In the genomic region with DNA sequence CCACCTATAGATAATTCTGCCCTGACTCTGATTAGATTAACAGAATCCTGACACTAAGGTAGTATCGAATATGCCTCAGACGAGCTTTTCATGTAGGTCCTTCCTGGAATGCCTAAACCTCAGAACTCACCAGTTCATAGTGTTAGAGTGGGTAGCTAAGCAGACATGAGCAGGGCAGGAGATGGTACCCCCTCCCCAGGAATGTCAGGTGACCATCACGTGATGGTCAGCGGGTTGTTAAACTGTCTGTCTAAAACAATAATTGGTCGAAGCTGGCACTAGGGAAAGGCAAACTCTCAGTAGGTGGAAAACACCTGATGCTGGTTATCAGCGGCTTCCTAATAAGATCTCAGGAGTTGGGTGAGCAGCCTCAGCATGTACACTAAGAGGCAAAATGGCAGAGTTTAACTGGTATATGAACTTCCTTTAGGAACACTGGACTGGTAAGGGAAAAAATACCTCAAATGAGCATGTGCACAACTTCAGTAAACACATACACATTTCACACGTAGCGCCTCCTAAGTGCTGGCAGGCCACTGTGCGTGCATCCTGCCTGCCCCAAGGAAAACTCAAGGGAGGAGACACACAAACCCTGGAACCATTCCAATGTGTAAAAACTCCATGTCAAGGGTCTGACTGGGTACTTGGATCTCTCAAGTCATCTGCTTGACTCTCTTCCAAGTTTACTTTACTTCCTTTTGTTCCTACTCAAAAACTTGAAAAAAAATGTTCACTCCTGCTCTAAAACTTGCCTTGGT, we compare ENCODE assay signal across 17 cellular contexts.
"Had no signal": no experiment of that assay in that cellular context is flagged by ENCODE, and none has a peak within 500 bp of the region (broad histone marks: within the 10 kb centered on the region; RNA-seq: fewer than 3 reads in every experiment).

No MANE protein-coding gene starts in this region.

- H3K9me3 ChIP-seq: heart right ventricle, pancreas, sigmoid colon, transverse colon had no signal

- H3K9me3 Mint-ChIP-seq: activated naive CD4-positive, alpha-beta T cell treated with anti-CD3 and anti-CD28 coated beads, Interleukin-2, amount 10 ng/mL, durations not matched to agents 7 days and 5 days; activated T-cell treated with anti-CD3 and anti-CD28 coated beads, Interleukin-2, amount 50 U/mL, for 24 hours had no signal

- H3K27me3 Mint-ChIP-seq: activated CD8-positive, alpha-beta memory T cell treated with anti-CD3 and anti-CD28 coated beads, Interleukin-2, amount 10 ng/mL, durations not matched to agents 7 days and 5 days; activated naive CD4-positive, alpha-beta T cell treated with anti-CD3 and anti-CD28 coated beads, Interleukin-2, amount 10 ng/mL, durations not matched to agents 7 days and 5 days; activated T-cell treated with anti-CD3 and anti-CD28 coated beads, Interleukin-2, amount 50 U/mL, for 24 hours; naive B cell had no signal

- H3K4me1 ChIP-seq: pancreas, transverse colon had no signal

- ATAC-seq: activated CD8-positive, alpha-beta memory T cell treated with anti-CD3 and anti-CD28 coated beads, Interleukin-2, amount 10 ng/mL, durations not matched to agents 7 days and 5 days; heart right ventricle; left colon had no signal

- H3K4me3 ChIP-seq: heart right ventricle, pancreas, sigmoid colon, transverse colon had no signal

- H3K27ac ChIP-seq: pancreas, transverse colon had no signal

- H3K36me3 Mint-ChIP-seq: activated CD8-positive, alpha-beta memory T cell treated with anti-CD3 and anti-CD28 coated beads, Interleukin-2, amount 10 ng/mL, durations not matched to agents 7 days and 5 days; activated naive CD4-positive, alpha-beta T cell treated with anti-CD3 and anti-CD28 coated beads, Interleukin-2, amount 10 ng/mL, durations not matched to agents 7 days and 5 days; naive B cell had no signal

- H3K36me3 ChIP-seq: heart right ventricle, pancreas, sigmoid colon, transverse colon had no signal

- H3K27me3 ChIP-seq: heart right ventricle, pancreas, sigmoid colon, transverse colon had no signal

- DNase-seq: activated CD4-positive, alpha-beta T cell treated with anti-CD3 and anti-CD28 coated beads for 1 hour; activated CD4-positive, alpha-beta T cell treated with anti-CD3 and anti-CD28 coated beads, Interleukin-2, amount 50 U/mL, for 4 hours; activated CD8-positive, alpha-beta memory T cell treated with anti-CD3 and anti-CD28 coated beads, Interleukin-2, amount 10 ng/mL, durations not matched to agents 7 days and 5 days; activated naive CD4-positive, alpha-beta T cell treated with anti-CD3 and anti-CD28 coated beads, Interleukin-2, amount 10 ng/mL, durations not matched to agents 7 days and 5 days; activated T-cell treated with anti-CD3 and anti-CD28 coated beads, Interleukin-2, amount 50 U/mL, for 24 hours; central memory CD4-positive, alpha-beta T cell; cortex of kidney; effector CD8-positive, alpha-beta T cell; heart right ventricle; left colon; naive B cell; pancreas; sigmoid colon; stimulated activated CD4-positive, alpha-beta T cell treated with anti-CD3 and anti-CD28 coated beads, Interleukin-1b, Interleukin-23, amount 100 ng/mL, for 48 hours; T-helper 1 cell; T1000; transverse colon had no signal

- H3K4me1 Mint-ChIP-seq: activated CD8-positive, alpha-beta memory T cell treated with anti-CD3 and anti-CD28 coated beads, Interleukin-2, amount 10 ng/mL, durations not matched to agents 7 days and 5 days; activated naive CD4-positive, alpha-beta T cell treated with anti-CD3 and anti-CD28 coated beads, Interleukin-2, amount 10 ng/mL, durations not matched to agents 7 days and 5 days; naive B cell had no signal

- H3K4me3 Mint-ChIP-seq: activated CD8-positive, alpha-beta memory T cell treated with anti-CD3 and anti-CD28 coated beads, Interleukin-2, amount 10 ng/mL, durations not matched to agents 7 days and 5 days; activated naive CD4-positive, alpha-beta T cell treated with anti-CD3 and anti-CD28 coated beads, Interleukin-2, amount 10 ng/mL, durations not matched to agents 7 days and 5 days; activated T-cell treated with anti-CD3 and anti-CD28 coated beads, Interleukin-2, amount 50 U/mL, for 24 hours; naive B cell had no signal

- H3K27ac Mint-ChIP-seq: activated CD8-positive, alpha-beta memory T cell treated with anti-CD3 and anti-CD28 coated beads, Interleukin-2, amount 10 ng/mL, durations not matched to agents 7 days and 5 days; activated naive CD4-positive, alpha-beta T cell treated with anti-CD3 and anti-CD28 coated beads, Interleukin-2, amount 10 ng/mL, durations not matched to agents 7 days and 5 days; activated T-cell treated with anti-CD3 and anti-CD28 coated beads, Interleukin-2, amount 50 U/mL, for 24 hours had no signal
